ENCODE assay signal across 17 cellular contexts in the genomic region with DNA sequence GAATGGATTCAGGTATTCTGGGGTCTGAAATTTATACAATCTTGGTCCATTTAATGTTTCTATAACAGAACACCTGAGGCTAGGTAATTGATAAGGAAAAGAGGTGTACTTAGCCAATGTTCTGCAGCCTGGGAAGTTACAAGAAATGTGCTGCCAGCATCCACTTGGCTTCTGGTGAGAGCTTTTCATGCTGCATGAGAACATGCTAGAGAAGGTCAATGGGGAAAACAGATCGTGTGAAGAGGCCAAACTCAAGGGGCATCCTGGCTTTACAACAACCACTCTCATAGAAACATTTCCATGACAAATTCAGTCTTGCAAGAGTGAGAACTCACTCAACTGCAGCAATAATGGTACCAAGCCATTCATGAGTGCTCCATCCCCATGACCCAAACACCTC. TPM values are rescaled to one million over a fixed set of nuclear protein-coding genes. Genes with fewer than 3 reads are reported as not detected.
"Had no signal": no experiment of that assay in that cellular context is flagged by ENCODE, and none has a peak within 500 bp of the region (broad histone marks: within the 10 kb centered on the region; RNA-seq: fewer than 3 reads in every experiment).

No MANE protein-coding gene starts in this region.

- H3K4me3 Mint-ChIP-seq: activated CD4-positive, alpha-beta memory T cell treated with anti-CD3 and anti-CD28 coated beads for 36 hours; memory B cell had no signal

- H3K27ac Mint-ChIP-seq: memory B cell had no signal

- H3K36me3 ChIP-seq: gastrocnemius medialis, heart right ventricle, thoracic aorta had no signal

- H3K9me3 ChIP-seq: mucosa of descending colon, thoracic aorta had no signal

- ATAC-seq: gastrocnemius medialis had no signal

- DNase-seq: activated CD4-positive, alpha-beta memory T cell treated with anti-CD3 and anti-CD28 coated beads for 36 hours; activated CD4-positive, alpha-beta T cell treated with anti-CD3 and anti-CD28 coated beads for 1 hour; activated CD8-positive, alpha-beta memory T cell treated with anti-CD3 and anti-CD28 coated beads, Interleukin-2, amount 50 U/mL, for 4 hours; activated naive CD4-positive, alpha-beta T cell; dermis blood vessel endothelial cell; effector memory CD8-positive, alpha-beta T cell; erythroblast; gastrocnemius medialis; heart right ventricle; mucosa of descending colon; naive thymus-derived CD4-positive, alpha-beta T cell; retina had no signal

- H3K36me3 Mint-ChIP-seq: activated CD4-positive, alpha-beta memory T cell treated with anti-CD3 and anti-CD28 coated beads for 36 hours had no signal

- H3K27me3 Mint-ChIP-seq: memory B cell had no signal

- H3K4me1 ChIP-seq: gastrocnemius medialis had no signal

- H3K27ac ChIP-seq: gastrocnemius medialis, thoracic aorta had no signal

- H3K4me3 ChIP-seq: gastrocnemius medialis, heart right ventricle, mucosa of descending colon, thoracic aorta had no signal

- H3K27me3 ChIP-seq: gastrocnemius medialis, heart right ventricle had no signal

- H3K9me3 Mint-ChIP-seq: effector memory CD8-positive, alpha-beta T cell; memory B cell; stimulated activated effector memory CD8-positive, alpha-beta T cell treated with anti-CD3 and anti-CD28 coated beads, Interleukin-12 subunit alpha, Interleukin-12 subunit beta, amount 100 ng/mL, for 72 hours had no signal

RNA-seq across cellular contexts. Expression of a gene that starts 16.8 kb away (rescaled TPM):
- total RNA-seq: activated CD4-positive, alpha-beta memory T cell treated with anti-CD3 and anti-CD28 coated beads for 36 hours; astrocyte; chondrocyte; dermis blood vessel endothelial cell; gastrocnemius medialis; mucosa of descending colon; naive thymus-derived CD4-positive, alpha-beta T cell; thoracic aorta had no signal
